In the genomic region with DNA sequence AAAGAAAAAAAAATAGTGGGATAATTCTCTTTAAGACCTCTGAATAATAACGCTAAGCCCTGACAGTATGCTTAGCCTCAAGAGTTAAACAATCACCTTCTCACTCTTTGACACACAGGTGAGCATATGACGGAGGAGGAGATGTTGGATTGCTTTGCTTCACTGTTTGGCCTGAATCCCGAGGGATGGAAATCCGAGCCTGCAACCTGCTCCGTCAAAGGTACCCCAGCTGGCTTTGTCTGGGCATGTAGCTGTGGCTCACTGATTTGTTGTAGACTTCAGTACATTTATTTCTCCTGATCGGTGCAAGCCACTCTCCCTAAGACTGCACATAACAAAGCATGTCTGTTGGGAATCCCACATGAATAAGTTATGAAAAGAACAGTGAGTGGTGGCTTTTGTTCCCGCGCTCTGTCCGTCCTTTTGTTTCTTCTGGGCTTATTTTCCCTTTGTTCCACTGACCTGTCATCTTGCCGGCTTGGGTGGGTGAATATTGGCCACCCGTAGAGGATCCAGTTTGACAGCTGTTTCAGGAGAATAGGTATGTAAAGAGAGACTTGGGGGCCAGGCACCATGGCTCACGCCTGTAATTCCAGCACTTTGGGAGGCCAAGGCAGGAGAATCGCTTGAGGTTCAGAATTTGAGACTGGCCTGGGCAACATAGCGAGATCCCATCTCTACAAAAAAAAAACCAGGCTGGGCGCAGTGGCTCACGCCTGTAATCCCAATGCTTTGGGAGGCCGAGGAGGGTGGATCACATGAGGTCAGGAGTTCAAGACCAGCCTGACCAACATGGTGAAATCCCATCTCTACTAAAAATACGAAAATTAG, we compare ENCODE assay signal across 14 cellular contexts. TPM values are rescaled to one million over a fixed set of nuclear protein-coding genes. Genes with fewer than 3 reads are reported as not detected.
DNase-seq lines count a peak whose midpoint lies in the region; ATAC-seq lines count a peak whose summit lies in the region.
"Had no signal": no experiment of that assay in that cellular context is flagged by ENCODE, and none has a peak within 500 bp of the region (broad histone marks: within the 10 kb centered on the region; RNA-seq: fewer than 3 reads in every experiment).

No MANE protein-coding gene starts in this region.

- peaks cover 37 to 58% of the 10 kb centered on the region in 2 donors for H3K4me1 Mint-ChIP-seq in stimulated activated naive B cell treated with anti-CD40 and anti-IgM and Interleukin-4, amounts not matched to agents 10 μg/mL and 1 μg/mL and 100 μg/mL, for 72 hours

- DNase-seq in NCI-H1417 (lab: John Stamatoyannopoulos, UW) (peak in 2 of 3 experiments; percentile 34 to 97), NCI-H1417 treated with DMSO at 0.1 percent for 48 hours (lab: John Stamatoyannopoulos, UW) (no peak), NCI-H526 treated with DMSO at 0.1 percent for 48 hours (lab: John Stamatoyannopoulos, UW) (peak; percentile 83), sciatic nerve (ENCODE audit: low spot score) (no peak), NCI-H774 (lab: John Stamatoyannopoulos, UW) (no peak)
- no peak for DNase-seq in stimulated activated naive B cell treated with anti-CD40 and anti-IgM and Interleukin-4, amounts not matched to agents 10 μg/mL and 1 μg/mL and 100 μg/mL, for 72 hours
- DNase-seq: 8988T; activated naive CD8-positive, alpha-beta T cell treated with anti-CD3 and anti-CD28 coated beads for 36 hours; gastrocnemius medialis; stimulated activated CD4-positive, alpha-beta T cell treated with anti-CD3 and anti-CD28 coated beads, Interleukin-4, amount 100 ng/mL, for 1 hour; stomach had no signal

- ATAC-seq in esophagus mucosa = peak; percentile 94
- no peak for ATAC-seq in stimulated activated naive B cell treated with anti-CD40 and anti-IgM and Interleukin-4, amounts not matched to agents 10 μg/mL and 1 μg/mL and 100 μg/mL, for 72 hours (replicated peaks)
- no peak for ATAC-seq in sciatic nerve
- no peak for ATAC-seq in GM21360 (IDR thresholded peaks at IDR 0.05; ENCODE audit: unreplicated experiment)
- ATAC-seq: gastrocnemius medialis had no signal

- no peaks in the 10 kb centered on the region for H3K9me3 Mint-ChIP-seq in stimulated activated naive B cell treated with anti-CD40 and anti-IgM and Interleukin-4, amounts not matched to agents 10 μg/mL and 1 μg/mL and 100 μg/mL, for 72 hours

- intact Hi-C loops in sciatic nerve (cut with DNase I) = no loop called here

- H3K4me3 Mint-ChIP-seq in stimulated activated naive B cell treated with anti-CD40 and anti-IgM and Interleukin-4, amounts not matched to agents 10 μg/mL and 1 μg/mL and 100 μg/mL, for 72 hours = no peak overlapping the region
- H3K4me3 Mint-ChIP-seq: activated naive CD8-positive, alpha-beta T cell treated with anti-CD3 and anti-CD28 coated beads for 36 hours; T-helper 1 cell treated with Interleukin-12 subunit alpha and Interleukin-12 subunit beta and Interleukin-4 antibody, amounts not matched to agents 30 μg/mL and 1 μg/mL, for 36 hours had no signal

- no peaks in the 10 kb centered on the region for H3K27me3 Mint-ChIP-seq in stimulated activated naive B cell treated with anti-CD40 and anti-IgM and Interleukin-4, amounts not matched to agents 10 μg/mL and 1 μg/mL and 100 μg/mL, for 72 hours

- peaks cover 2 to 10% of the 10 kb centered on the region in 2 donors for H3K36me3 Mint-ChIP-seq in stimulated activated naive B cell treated with anti-CD40 and anti-IgM and Interleukin-4, amounts not matched to agents 10 μg/mL and 1 μg/mL and 100 μg/mL, for 72 hours

- peak overlapping the region; percentile 80 for H3K27ac Mint-ChIP-seq in stimulated activated naive B cell treated with anti-CD40 and anti-IgM and Interleukin-4, amounts not matched to agents 10 μg/mL and 1 μg/mL and 100 μg/mL, for 72 hours
- H3K27ac Mint-ChIP-seq: activated naive CD8-positive, alpha-beta T cell treated with anti-CD3 and anti-CD28 coated beads for 36 hours; T-helper 1 cell treated with Interleukin-12 subunit alpha and Interleukin-12 subunit beta and Interleukin-4 antibody, amounts not matched to agents 30 μg/mL and 1 μg/mL, for 36 hours had no signal

RNA-seq across cellular contexts. Expression of gene BCL7A, which starts 20.1 kb away (rescaled TPM):
- 2.3 TPM for total RNA-seq in esophagus mucosa
- 5.8 TPM for total RNA-seq in sciatic nerve

Comparison
In these comparisons a context has a peak if more than half of its experiments do, and no peak if none do; other contexts are left out.
1. DNase-seq: peak in NCI-H1417 (2 of 3) and NCI-H526 treated with DMSO at 0.1 percent for 48 hours (single experiment); none in NCI-H1417 treated with DMSO at 0.1 percent for 48 hours (single experiment), stimulated activated naive B cell treated with anti-CD40 and anti-IgM and Interleukin-4, amounts not matched to agents 10 μg/mL and 1 μg/mL and 100 μg/mL, for 72 hours (single experiment), sciatic nerve (single experiment) and NCI-H774 (single experiment).